In genomic region chr4:18439306-18439705, GRCh38 we compare ENCODE assay signal across 21 cellular contexts.
A peak's percentile ranks its signal among the peaks of the same experiment; 100 is the strongest.
DNase-seq lines count a peak whose midpoint lies in the region; FAIRE-seq and TF ChIP-seq lines count a peak whose summit lies in the region.
"Had no signal": no experiment of that assay in that cellular context is flagged by ENCODE, and none has a peak within 500 bp of the region (broad histone marks: within the 10 kb centered on the region; RNA-seq: fewer than 3 reads in every experiment).

No MANE protein-coding gene starts in this region.

- H3K4me1 ChIP-seq in sigmoid colon = no peaks in the 10 kb centered on the region
- H3K4me1 ChIP-seq: A549; BLaER1 treated with 17β-estradiol and CSF1 and Interleukin-3, amounts not matched to agents 10 nM and 100 nM; Caco-2 had no signal

- no peak for TF ChIP-seq CTCF in sigmoid colon (IDR thresholded peaks at IDR 0.05)

- FAIRE-seq in RCC 7860 (lab: Jason Lieb, UNC) = no peak
- FAIRE-seq: A549, D721Med, G401.6, GM12891, GM19239 had no signal

- H3K9me3 ChIP-seq in sigmoid colon = peaks cover 0 to 2% (median 0%) of the 10 kb centered on the region in 4 donors
- H3K9me3 ChIP-seq: A549, Caco-2 had no signal

- 86 to 87% methylated on average over 4 of the region's 4 CpGs for whole genome bisulfite sequencing in sigmoid colon, 2 donors

- peak; percentile 6 for DNase-seq in NCI-H69 (lab: John Stamatoyannopoulos, UW)
- DNase-seq in left kidney (ENCODE audit: low read depth, low spot score) = peak; percentile 15
- DNase-seq in renal cortical epithelial cell (ENCODE audit: low read depth) = peak; percentile 3
- no peak for DNase-seq in mucosa of gallbladder (ENCODE audit: low spot score)
- no peak for DNase-seq in RCC 7860 (ENCODE audit: low spot score)
- no peak for DNase-seq in sigmoid colon
- DNase-seq: AML-193; Caco-2; Calu3; CD4-positive, alpha-beta T cell; CD8-positive, alpha-beta T cell; DMS79 treated with DMSO at 0.1 percent for 48 hours; GF-D8 had no signal

- H3K36me3 ChIP-seq in sigmoid colon = no peaks in the 10 kb centered on the region
- H3K36me3 ChIP-seq: BLaER1 treated with 17β-estradiol and CSF1 and Interleukin-3, amounts not matched to agents 10 nM and 100 nM had no signal

- no peak overlapping the region for H3K4me3 ChIP-seq in sigmoid colon
- H3K4me3 ChIP-seq: A549; BLaER1 treated with 17β-estradiol and CSF1 and Interleukin-3, amounts not matched to agents 10 nM and 100 nM had no signal

- intact Hi-C loops in sigmoid colon (cut with DNase I) = no loop called here

- no peak for TF ChIP-seq POLR2A in sigmoid colon (IDR thresholded peaks at IDR 0.05)

- no peaks in the 10 kb centered on the region for H3K27me3 ChIP-seq in sigmoid colon
- H3K27me3 ChIP-seq: BLaER1 treated with 17β-estradiol and CSF1 and Interleukin-3, amounts not matched to agents 10 nM and 100 nM had no signal

- TF ChIP-seq EP300 in sigmoid colon (IDR thresholded peaks at IDR 0.05) = no peak

- H3K27ac ChIP-seq in sigmoid colon = no peak overlapping the region
- H3K27ac ChIP-seq: 22Rv1; A549; BLaER1 treated with 17β-estradiol and CSF1 and Interleukin-3, amounts not matched to agents 10 nM and 100 nM; C4-2B had no signal

Comparison
In these comparisons a context has a peak if more than half of its experiments do, and no peak if none do; other contexts are left out.
1. DNase-seq: peak in NCI-H69 (single experiment), left kidney (single experiment) and renal cortical epithelial cell (single experiment); none in mucosa of gallbladder (single experiment), RCC 7860 (single experiment) and sigmoid colon (single experiment).